Comparison of ENCODE assay signal across 19 cellular contexts in the genomic region with DNA sequence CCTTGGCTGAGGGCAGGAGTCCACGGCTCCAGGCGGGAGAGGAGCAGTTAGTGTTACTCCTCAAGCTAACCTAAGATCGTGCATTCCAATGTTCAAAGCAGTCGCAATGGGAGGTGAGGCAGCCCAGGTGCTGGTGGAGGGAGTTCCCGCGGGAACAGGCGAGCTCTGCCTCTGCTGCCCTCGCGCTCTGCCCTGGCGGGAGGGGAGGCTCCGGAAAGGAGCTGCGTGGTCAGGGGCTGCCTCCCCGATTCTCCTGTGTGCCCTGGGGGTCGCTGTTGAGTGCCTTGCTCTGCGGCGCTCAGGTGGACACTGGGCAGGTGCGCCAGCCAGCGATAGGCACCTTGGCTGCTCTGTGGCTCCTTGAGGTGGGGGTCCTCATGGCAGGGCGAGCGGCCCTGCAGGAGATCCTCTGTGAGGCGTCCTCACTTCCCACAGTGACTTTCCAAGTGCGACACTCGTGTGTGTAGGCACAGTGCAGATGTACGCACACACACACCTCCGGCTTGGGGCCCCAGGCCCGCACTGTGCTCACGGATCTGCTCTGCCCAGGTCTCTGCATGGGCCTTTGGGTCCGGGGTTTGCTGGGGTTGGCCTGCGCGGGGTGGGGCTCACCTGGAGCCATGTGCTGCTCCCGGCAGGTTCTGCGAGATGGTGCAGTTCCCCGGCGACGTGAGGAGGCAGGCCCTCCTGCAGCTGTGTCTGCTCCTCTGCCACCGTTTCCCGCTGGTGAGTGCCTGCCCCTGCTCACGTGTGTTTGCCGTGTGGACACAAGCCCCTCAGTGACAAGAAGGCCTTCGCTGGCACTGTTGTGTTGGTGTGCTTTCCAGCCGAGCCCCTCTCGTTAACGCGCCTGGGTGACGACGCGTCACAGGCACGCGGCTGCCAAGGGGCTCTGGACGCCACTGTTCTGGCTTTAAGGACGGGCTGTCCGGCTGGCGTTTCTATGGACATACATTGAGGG.
DNase-seq lines count a peak whose midpoint lies in the region; ATAC-seq and TF ChIP-seq lines count a peak whose summit lies in the region.
"Had no signal": no experiment of that assay in that cellular context is flagged by ENCODE, and none has a peak within 500 bp of the region (broad histone marks: within the 10 kb centered on the region; RNA-seq: fewer than 3 reads in every experiment).

No MANE protein-coding gene starts in this region.

- H3K4me3 ChIP-seq in SJCRH30: no peak overlapping the region
- H3K4me3 ChIP-seq: dorsolateral prefrontal cortex, gastrocnemius medialis, lung, tibial artery had no signal

- H3K4me1 Mint-ChIP-seq in chondrocyte (ENCODE audit: low read depth) (no peaks in the 10 kb centered on the region), nephron progenitor cell (peaks cover 22% of the 10 kb centered on the region), type B pancreatic cell (ENCODE audit: unreplicated experiment) (peaks cover 6% of the 10 kb centered on the region), endothelial cell (ENCODE audit: unreplicated experiment) (no peaks in the 10 kb centered on the region)
- H3K4me1 Mint-ChIP-seq: CD14-positive monocyte had no signal

- H3K27me3 ChIP-seq in SJCRH30: no peaks in the 10 kb centered on the region
- H3K27me3 ChIP-seq: dorsolateral prefrontal cortex, gastrocnemius medialis, tibial artery had no signal

- no peaks in the 10 kb centered on the region for H3K4me1 ChIP-seq in SJCRH30
- H3K4me1 ChIP-seq: gastrocnemius medialis, tibial artery had no signal

- H3K27ac Mint-ChIP-seq in activated naive CD4-positive, alpha-beta T cell treated with anti-CD3 and anti-CD28 coated beads, Interleukin-2, amount 50 U/mL, for 72 hours: peak overlapping the region; percentile 54 to 65
- H3K27ac Mint-ChIP-seq in chondrocyte (ENCODE audit: unreplicated experiment) (no peak overlapping the region), nephron progenitor cell (peak overlapping the region; percentile 69), type B pancreatic cell (peak overlapping the region; percentile 29), endothelial cell (ENCODE audit: unreplicated experiment) (no peak overlapping the region)

- peaks cover 5 to 11% of the 10 kb centered on the region in 2 donors for H3K36me3 Mint-ChIP-seq in activated naive CD4-positive, alpha-beta T cell treated with anti-CD3 and anti-CD28 coated beads, Interleukin-2, amount 50 U/mL, for 72 hours
- H3K36me3 Mint-ChIP-seq in chondrocyte (ENCODE audit: low read depth) (peaks cover 9% of the 10 kb centered on the region), nephron progenitor cell (ENCODE audit: low read depth) (peaks cover 69% of the 10 kb centered on the region), type B pancreatic cell (peaks cover 12% of the 10 kb centered on the region), endothelial cell (ENCODE audit: low read depth, unreplicated experiment) (peaks cover 51% of the 10 kb centered on the region)

- H3K27ac ChIP-seq in SJCRH30: no peak overlapping the region
- H3K27ac ChIP-seq: dorsolateral prefrontal cortex, gastrocnemius medialis, tibial artery had no signal

- H3K27me3 Mint-ChIP-seq in chondrocyte (ENCODE audit: low read depth) (no peaks in the 10 kb centered on the region), nephron progenitor cell (ENCODE audit: low read depth, poor library complexity) (no peaks in the 10 kb centered on the region), type B pancreatic cell (no peaks in the 10 kb centered on the region), endothelial cell (ENCODE audit: unreplicated experiment) (peaks cover 9% of the 10 kb centered on the region)

- TF ChIP-seq CTCF in chondrocyte (IDR thresholded peaks at IDR 0.05) (no peak), nephron progenitor cell (IDR thresholded peaks at IDR 0.05) (no peak), type B pancreatic cell (conservative IDR thresholded peaks at IDR 0.05) (no peak), endothelial cell (IDR thresholded peaks at IDR 0.05; ENCODE audit: unreplicated experiment) (no peak)

- DNase-seq in activated naive CD4-positive, alpha-beta T cell treated with anti-CD3 and anti-CD28 coated beads, Interleukin-2, amount 50 U/mL, for 72 hours (ENCODE audit: low spot score in 2 of 2): peak in 1 of 2 donors; percentile 39
- no peak for DNase-seq in activated naive CD4-positive, alpha-beta T cell (lab: John Stamatoyannopoulos, UW)
- DNase-seq in chondrocyte (ENCODE audit: low spot score): peak; percentile 86
- no peak for DNase-seq in nephron progenitor cell
- DNase-seq in type B pancreatic cell (ENCODE audit: extremely low spot score, unreplicated experiment): peak; percentile 65
- DNase-seq in SJCRH30: no peak
- DNase-seq in DMS79 (lab: John Stamatoyannopoulos, UW): no peak
- DNase-seq in endothelial cell (ENCODE audit: low spot score): no peak
- DNase-seq: ACHN; activated CD4-positive, alpha-beta T cell treated with anti-CD3 and anti-CD28 coated beads, Interleukin-2, amount 50 U/mL, for 1 hour; activated T-cell treated with anti-CD3 and anti-CD28 coated beads for 4 hours; MM.1S; NCI-H187; stimulated activated naive CD4-positive, alpha-beta T cell had no signal

- H3K4me3 Mint-ChIP-seq in chondrocyte (ENCODE audit: unreplicated experiment) (no peak overlapping the region), nephron progenitor cell (no peak overlapping the region), type B pancreatic cell (no peak overlapping the region), endothelial cell (ENCODE audit: unreplicated experiment) (no peak overlapping the region)
- H3K4me3 Mint-ChIP-seq: CD14-positive monocyte had no signal

- H3K36me3 ChIP-seq in SJCRH30: peaks cover 92% of the 10 kb centered on the region

- no peak for ATAC-seq in activated naive CD4-positive, alpha-beta T cell treated with anti-CD3 and anti-CD28 coated beads, Interleukin-2, amount 50 U/mL, for 72 hours
- ATAC-seq: gastrocnemius medialis had no signal

- no peaks in the 10 kb centered on the region for H3K9me3 Mint-ChIP-seq in activated naive CD4-positive, alpha-beta T cell treated with anti-CD3 and anti-CD28 coated beads, Interleukin-2, amount 50 U/mL, for 72 hours
- H3K9me3 Mint-ChIP-seq in chondrocyte (ENCODE audit: low read depth): no peaks in the 10 kb centered on the region
- peaks cover 4% of the 10 kb centered on the region for H3K9me3 Mint-ChIP-seq in nephron progenitor cell
- no peaks in the 10 kb centered on the region for H3K9me3 Mint-ChIP-seq in type B pancreatic cell
- H3K9me3 Mint-ChIP-seq in endothelial cell (ENCODE audit: unreplicated experiment): peaks cover 3% of the 10 kb centered on the region
- H3K9me3 Mint-ChIP-seq: CD14-positive monocyte had no signal

- no peaks in the 10 kb centered on the region for H3K9me3 ChIP-seq in SJCRH30 (replicated peaks)
- H3K9me3 ChIP-seq: gastrocnemius medialis, tibial artery had no signal

Comparison
In these comparisons a context has a peak if more than half of its experiments do, and no peak if none do; other contexts are left out.
1. DNase-seq: peak in chondrocyte (single experiment) and type B pancreatic cell (single experiment); none in activated naive CD4-positive, alpha-beta T cell (0 of 4), nephron progenitor cell (single experiment), SJCRH30 (0 of 2), DMS79 (single experiment) and endothelial cell (single experiment).
2. H3K27ac Mint-ChIP-seq: peak in activated naive CD4-positive, alpha-beta T cell treated with anti-CD3 and anti-CD28 coated beads, Interleukin-2, amount 50 U/mL, for 72 hours (2 of 2), nephron progenitor cell (single experiment) and type B pancreatic cell (single experiment); none in chondrocyte (single experiment) and endothelial cell (single experiment).